ENCODE assay signal across 12 cellular contexts in genomic region chr15:75109021-75109690, GRCh38.
DNase-seq lines count a peak whose midpoint lies in the region; ATAC-seq and TF ChIP-seq lines count a peak whose summit lies in the region.
"Had no signal": no experiment of that assay in that cellular context is flagged by ENCODE, and none has a peak within 500 bp of the region (broad histone marks: within the 10 kb centered on the region; RNA-seq: fewer than 3 reads in every experiment).

No MANE protein-coding gene starts in this region.

- H3K27ac Mint-ChIP-seq in activated CD8-positive, alpha-beta memory T cell treated with anti-CD3 and anti-CD28 coated beads, Interleukin-2, amount 10 ng/mL, durations not matched to agents 7 days and 5 days: peak overlapping the region; percentile 79
- peak overlapping the region; percentile 75 to 91 for H3K27ac Mint-ChIP-seq in effector memory CD8-positive, alpha-beta T cell
- H3K27ac Mint-ChIP-seq in stimulated activated effector memory CD8-positive, alpha-beta T cell treated with anti-CD3 and anti-CD28 coated beads, Interleukin-12 subunit alpha, Interleukin-12 subunit beta, amount 100 ng/mL, for 72 hours: peak overlapping the region; percentile 80
- H3K27ac Mint-ChIP-seq: type B pancreatic cell had no signal

- peaks cover 16% of the 10 kb centered on the region for H3K27me3 Mint-ChIP-seq in activated CD8-positive, alpha-beta memory T cell treated with anti-CD3 and anti-CD28 coated beads, Interleukin-2, amount 10 ng/mL, durations not matched to agents 7 days and 5 days
- H3K27me3 Mint-ChIP-seq in effector memory CD8-positive, alpha-beta T cell: no peaks in the 10 kb centered on the region
- H3K27me3 Mint-ChIP-seq: type B pancreatic cell had no signal

- DNase-seq in activated CD8-positive, alpha-beta memory T cell treated with anti-CD3 and anti-CD28 coated beads, Interleukin-2, amount 10 ng/mL, durations not matched to agents 7 days and 5 days: no peak
- no peak for DNase-seq in activated CD8-positive, alpha-beta memory T cell treated with anti-CD3 and anti-CD28 coated beads for 24 hours
- DNase-seq in RWPE2 (ENCODE audit: low spot score) (no peak), GM19238 (ENCODE audit: insufficient read length, low spot score) (no peak), thyroid gland (no peak), SHP77 (lab: John Stamatoyannopoulos, UW) (no peak)
- no peak for DNase-seq in effector memory CD8-positive, alpha-beta T cell
- DNase-seq in stimulated activated effector memory CD8-positive, alpha-beta T cell treated with anti-CD3 and anti-CD28 coated beads, Interleukin-12 subunit alpha, Interleukin-12 subunit beta, amount 100 ng/mL, for 72 hours (ENCODE audit: low spot score in 2 of 2): no peak
- DNase-seq: hippocampal formation, NCI-H1092 treated with DMSO at 0.1 percent for 48 hours, occipital lobe had no signal

- CTCF ChIA-PET in activated CD8-positive, alpha-beta memory T cell treated with anti-CD3 and anti-CD28 coated beads, Interleukin-2, amount 10 ng/mL, durations not matched to agents 7 days and 5 days (lab: Charles Lee): interaction anchor here (0.9 to 4.6 kb wide), 10 partner anchors 9 to 95 kb away, joined by 3 to 34 read pairs (median 5); partner anchors contain the start of gene C15orf39

- intact Hi-C loops in thyroid gland (cut with DNase I): no loop called here

- H3K4me1 Mint-ChIP-seq in activated CD8-positive, alpha-beta memory T cell treated with anti-CD3 and anti-CD28 coated beads, Interleukin-2, amount 10 ng/mL, durations not matched to agents 7 days and 5 days: peaks cover 58% of the 10 kb centered on the region
- peaks cover 32 to 40% of the 10 kb centered on the region in 2 donors for H3K4me1 Mint-ChIP-seq in effector memory CD8-positive, alpha-beta T cell (ENCODE audit: low read depth in 2 of 2)
- peaks cover 55% of the 10 kb centered on the region for H3K4me1 Mint-ChIP-seq in stimulated activated effector memory CD8-positive, alpha-beta T cell treated with anti-CD3 and anti-CD28 coated beads, Interleukin-12 subunit alpha, Interleukin-12 subunit beta, amount 100 ng/mL, for 72 hours

- H3K36me3 ChIP-seq in RWPE2 (ENCODE audit: low read depth): no peaks in the 10 kb centered on the region
- no peaks in the 10 kb centered on the region for H3K36me3 ChIP-seq in thyroid gland

- H3K4me3 Mint-ChIP-seq in activated CD8-positive, alpha-beta memory T cell treated with anti-CD3 and anti-CD28 coated beads, Interleukin-2, amount 10 ng/mL, durations not matched to agents 7 days and 5 days: no peak overlapping the region
- H3K4me3 Mint-ChIP-seq in effector memory CD8-positive, alpha-beta T cell: peak overlapping the region; percentile 65 to 74
- H3K4me3 Mint-ChIP-seq in stimulated activated effector memory CD8-positive, alpha-beta T cell treated with anti-CD3 and anti-CD28 coated beads, Interleukin-12 subunit alpha, Interleukin-12 subunit beta, amount 100 ng/mL, for 72 hours: peak overlapping the region; percentile 50
- H3K4me3 Mint-ChIP-seq: type B pancreatic cell had no signal

- ATAC-seq in activated CD8-positive, alpha-beta memory T cell treated with anti-CD3 and anti-CD28 coated beads, Interleukin-2, amount 10 ng/mL, durations not matched to agents 7 days and 5 days: no peak
- ATAC-seq in RWPE2 (ENCODE audit: low read depth): no peak
- ATAC-seq in effector memory CD8-positive, alpha-beta T cell (replicated peaks): no peak
- no peak for ATAC-seq in stimulated activated effector memory CD8-positive, alpha-beta T cell treated with anti-CD3 and anti-CD28 coated beads, Interleukin-12 subunit alpha, Interleukin-12 subunit beta, amount 100 ng/mL, for 72 hours

- no peak overlapping the region for H3K4me3 ChIP-seq in RWPE2 (ENCODE audit: severe bottlenecking)
- no peak overlapping the region for H3K4me3 ChIP-seq in thyroid gland (replicated peaks in 1 of 3)

- TF ChIP-seq POLR2A in thyroid gland (IDR thresholded peaks at IDR 0.05): no peak

- 84 to 93% methylated on average over 11 to 16 of the region's 16 CpGs for WGBS in thyroid gland, 2 donors

- peaks cover 22% of the 10 kb centered on the region for H3K36me3 Mint-ChIP-seq in activated CD8-positive, alpha-beta memory T cell treated with anti-CD3 and anti-CD28 coated beads, Interleukin-2, amount 10 ng/mL, durations not matched to agents 7 days and 5 days
- H3K36me3 Mint-ChIP-seq in effector memory CD8-positive, alpha-beta T cell (ENCODE audit: insufficient read depth): peaks cover 2% of the 10 kb centered on the region
- H3K36me3 Mint-ChIP-seq in stimulated activated effector memory CD8-positive, alpha-beta T cell treated with anti-CD3 and anti-CD28 coated beads, Interleukin-12 subunit alpha, Interleukin-12 subunit beta, amount 100 ng/mL, for 72 hours: peaks cover 13% of the 10 kb centered on the region

- H3K9me3 ChIP-seq in RWPE2 (ENCODE audit: severe bottlenecking) (no peaks in the 10 kb centered on the region), thyroid gland (no peaks in the 10 kb centered on the region)

- TF ChIP-seq CTCF in RWPE2 (IDR thresholded peaks at IDR 0.05; ENCODE audit: poor library complexity, severe bottlenecking) (no peak), thyroid gland (IDR thresholded peaks at IDR 0.05) (no peak)

- peaks cover 28% of the 10 kb centered on the region for H3K4me1 ChIP-seq in RWPE2 (ENCODE audit: insufficient read depth, poor library complexity, severe bottlenecking)
- peaks cover 4 to 19% of the 10 kb centered on the region in 2 donors for H3K4me1 ChIP-seq in thyroid gland

- peaks cover 9% of the 10 kb centered on the region for H3K9me3 Mint-ChIP-seq in activated CD8-positive, alpha-beta memory T cell treated with anti-CD3 and anti-CD28 coated beads, Interleukin-2, amount 10 ng/mL, durations not matched to agents 7 days and 5 days (ENCODE audit: low read depth)
- no peaks in the 10 kb centered on the region for H3K9me3 Mint-ChIP-seq in effector memory CD8-positive, alpha-beta T cell
- H3K9me3 Mint-ChIP-seq in stimulated activated effector memory CD8-positive, alpha-beta T cell treated with anti-CD3 and anti-CD28 coated beads, Interleukin-12 subunit alpha, Interleukin-12 subunit beta, amount 100 ng/mL, for 72 hours: peaks cover 3% of the 10 kb centered on the region

- H3K27ac ChIP-seq in RWPE2 (ENCODE audit: poor library complexity, severe bottlenecking) (peak overlapping the region; percentile 51), thyroid gland (no peak overlapping the region)

- H3K27me3 ChIP-seq in RWPE2 (ENCODE audit: insufficient read depth, poor library complexity, severe bottlenecking) (no peaks in the 10 kb centered on the region), thyroid gland (no peaks in the 10 kb centered on the region)
